In the genomic region with DNA sequence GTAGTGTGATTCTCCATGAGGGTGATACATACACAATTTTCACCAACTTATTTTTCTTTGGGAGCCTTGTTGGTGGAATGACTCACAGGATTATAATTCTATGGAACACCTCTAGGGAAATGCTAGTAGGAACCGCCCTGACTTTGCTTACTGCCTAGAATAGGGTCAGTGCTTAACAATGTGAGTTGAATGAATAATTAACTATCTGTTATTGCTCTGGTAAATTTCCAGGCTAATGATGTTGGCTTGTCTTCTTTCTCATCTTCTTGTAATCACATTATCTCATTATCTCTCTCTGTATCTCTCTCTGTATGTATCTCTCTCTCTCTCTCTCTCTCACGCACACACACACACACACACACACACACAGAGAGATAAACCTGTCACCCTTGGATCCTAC, we compare ENCODE assay signal across 27 cellular contexts.
A peak's percentile ranks its signal among the peaks of the same experiment; 100 is the strongest.
DNase-seq lines count a peak whose midpoint lies in the region; ATAC-seq and TF ChIP-seq lines count a peak whose summit lies in the region.
"Had no signal": no experiment of that assay in that cellular context is flagged by ENCODE, and none has a peak within 500 bp of the region (broad histone marks: within the 10 kb centered on the region; RNA-seq: fewer than 3 reads in every experiment).

No MANE protein-coding gene starts in this region.

- peaks cover 11% of the 10 kb centered on the region for H3K4me1 ChIP-seq in hepatocyte (ENCODE audit: insufficient read depth)
- no peaks in the 10 kb centered on the region for H3K4me1 ChIP-seq in left ventricle myocardium inferior
- H3K4me1 ChIP-seq: ascending aorta, right lobe of liver, suprapubic skin, upper lobe of right lung had no signal

- DNase-seq in M059J (ENCODE audit: low read depth) (peak; percentile 66), hepatocyte (ENCODE audit: low spot score) (peak; percentile 24), left ventricle myocardium inferior (no peak), NCI-H2107 treated with DMSO at 0.1 percent for 48 hours (lab: John Stamatoyannopoulos, UW; ENCODE audit: unreplicated experiment) (no peak)
- DNase-seq: activated CD4-positive, alpha-beta T cell treated with anti-CD3 and anti-CD28 coated beads for 4 hours; activated CD8-positive, alpha-beta memory T cell treated with anti-CD3 and anti-CD28 coated beads for 24 hours; activated gamma-delta T cell; activated naive CD8-positive, alpha-beta T cell treated with anti-CD3 and anti-CD28 coated beads, Interleukin-2, amount 10 ng/mL, durations not matched to agents 7 days and 5 days; activated T-cell treated with anti-CD3 and anti-CD28 coated beads, Interleukin-2, amount 50 U/mL, for 1 hour; CD4-positive, CD25-positive, alpha-beta regulatory T cell; central memory CD4-positive, alpha-beta T cell; GM23248; left colon; NCI-H1105 treated with DMSO at 0.1 percent for 48 hours; NCI-H2029; right lobe of liver; Right ventricle myocardium superior; stimulated activated CD4-positive, alpha-beta T cell treated with anti-CD3 and anti-CD28 coated beads, Interleukin-12 subunit alpha, Interleukin-12 subunit beta, amount 100 ng/mL, for 4 hours; stimulated activated CD4-positive, alpha-beta T cell treated with anti-CD3 and anti-CD28 coated beads, Interleukin-4, amount 100 ng/mL, for 24 hours; upper lobe of right lung had no signal

- ATAC-seq in SK-N-SH treated with all-trans-retinoic acid at 6 μM for 48 hours (no peak), HG02973 (IDR thresholded peaks at IDR 0.05; ENCODE audit: unreplicated experiment) (no peak), HG02884 (IDR thresholded peaks at IDR 0.05; ENCODE audit: unreplicated experiment) (no peak)
- ATAC-seq: left colon; right lobe of liver; stimulated activated effector memory CD8-positive, alpha-beta T cell treated with anti-CD3 and anti-CD28 coated beads, Interleukin-12 subunit alpha, Interleukin-12 subunit beta, amount 100 ng/mL, for 72 hours; upper lobe of right lung had no signal

- H3K9me3 ChIP-seq in hepatocyte (ENCODE audit: low read depth) (no peaks in the 10 kb centered on the region), left ventricle myocardium inferior (replicated peaks) (no peaks in the 10 kb centered on the region)
- H3K9me3 ChIP-seq: ascending aorta, right lobe of liver, suprapubic skin, upper lobe of right lung had no signal

- TF ChIP-seq CTCF in hepatocyte (IDR thresholded peaks at IDR 0.05; ENCODE audit: poor library complexity) (no peak), left ventricle myocardium inferior (IDR thresholded peaks at IDR 0.05; ENCODE audit: borderline replicate concordance) (no peak)

- H3K4me2 ChIP-seq in hepatocyte: no peak overlapping the region

- H3K27me3 ChIP-seq in hepatocyte (no peaks in the 10 kb centered on the region), left ventricle myocardium inferior (ENCODE audit: low read depth) (peaks cover 6% of the 10 kb centered on the region)
- H3K27me3 ChIP-seq: ascending aorta, right lobe of liver, suprapubic skin, upper lobe of right lung had no signal

- no peaks in the 10 kb centered on the region for H3K79me2 ChIP-seq in hepatocyte

- peak overlapping the region; percentile 65 for H3K27ac ChIP-seq in hepatocyte
- no peak overlapping the region for H3K27ac ChIP-seq in left ventricle myocardium inferior (replicated peaks)
- H3K27ac ChIP-seq: ascending aorta, GM23248, right lobe of liver, suprapubic skin, upper lobe of right lung, VCaP had no signal

- WGBS in hepatocyte (ENCODE audit: low lambda C conversion rate, missing lambda C conversion rate): 66% methylated on average over 2 of the region's 2 CpGs

- intact Hi-C loops in left ventricle myocardium inferior (cut with micrococcal nuclease): no loop called here

- H3K9me2 ChIP-seq in hepatocyte (replicated peaks; ENCODE audit: insufficient read depth): no peaks in the 10 kb centered on the region

- H3K36me3 ChIP-seq in hepatocyte (replicated peaks; ENCODE audit: insufficient read depth, low read depth) (no peaks in the 10 kb centered on the region), left ventricle myocardium inferior (no peaks in the 10 kb centered on the region)
- H3K36me3 ChIP-seq: ascending aorta, right lobe of liver, suprapubic skin, upper lobe of right lung had no signal

- no peaks in the 10 kb centered on the region for H4K20me1 ChIP-seq in hepatocyte (ENCODE audit: insufficient read depth, poor library complexity, severe bottlenecking)

- no peak overlapping the region for H2AFZ ChIP-seq in hepatocyte
- H2AFZ ChIP-seq: GM23248 had no signal

- H3K4me3 ChIP-seq in hepatocyte (no peak overlapping the region), left ventricle myocardium inferior (no peak overlapping the region)
- H3K4me3 ChIP-seq: ascending aorta, GM23248, right lobe of liver, suprapubic skin, upper lobe of right lung had no signal

TF ChIP-seq in SK-N-SH treated with all-trans-retinoic acid at 6 μM for 48 hours, 23 proteins besides CTCF, POLR2A, EP300 and RAD21:
- 0 out of 2 replicates have a peak, but pooled peaks have one; percentile 24 for TF ChIP-seq TCF4 (CRISPR knock-in tag; IDR thresholded peaks at IDR 0.05; ENCODE audit: borderline replicate concordance)
- no peak for TF ChIP-seq TOX (CRISPR knock-in tag; IDR thresholded peaks at IDR 0.05; ENCODE audit: borderline replicate concordance)

Comparison
In these comparisons a context has a peak if more than half of its experiments do, and no peak if none do; other contexts are left out.
1. DNase-seq: peak in M059J (single experiment) and hepatocyte (single experiment); none in left ventricle myocardium inferior (single experiment) and NCI-H2107 treated with DMSO at 0.1 percent for 48 hours (single experiment).